Comparison of ENCODE assay signal across 21 cellular contexts in the genomic region with DNA sequence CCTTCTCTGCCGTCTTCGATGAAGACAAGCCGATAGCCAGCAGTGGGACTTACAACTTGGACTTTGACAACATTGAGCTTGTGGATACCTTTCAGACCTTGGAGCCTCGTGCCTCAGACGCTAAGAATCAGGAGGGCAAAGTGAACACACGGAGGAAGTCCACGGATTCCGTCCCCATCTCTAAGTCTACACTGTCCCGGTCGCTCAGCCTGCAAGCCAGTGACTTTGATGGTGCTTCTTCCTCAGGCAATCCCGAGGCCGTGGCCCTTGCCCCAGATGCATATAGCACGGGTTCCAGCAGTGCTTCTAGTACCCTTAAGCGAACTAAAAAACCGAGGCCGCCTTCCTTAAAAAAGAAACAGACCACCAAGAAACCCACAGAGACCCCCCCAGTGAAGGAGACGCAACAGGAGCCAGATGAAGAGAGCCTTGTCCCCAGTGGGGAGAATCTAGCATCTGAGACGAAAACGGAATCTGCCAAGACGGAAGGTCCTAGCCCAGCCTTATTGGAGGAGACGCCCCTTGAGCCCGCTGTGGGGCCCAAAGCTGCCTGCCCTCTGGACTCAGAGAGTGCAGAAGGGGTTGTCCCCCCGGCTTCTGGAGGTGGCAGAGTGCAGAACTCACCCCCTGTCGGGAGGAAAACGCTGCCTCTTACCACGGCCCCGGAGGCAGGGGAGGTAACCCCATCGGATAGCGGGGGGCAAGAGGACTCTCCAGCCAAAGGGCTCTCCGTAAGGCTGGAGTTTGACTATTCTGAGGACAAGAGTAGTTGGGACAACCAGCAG.
"Had no signal": no experiment of that assay in that cellular context is flagged by ENCODE, and none has a peak within 500 bp of the region (broad histone marks: within the 10 kb centered on the region; RNA-seq: fewer than 3 reads in every experiment).

No MANE protein-coding gene starts in this region.

- H3K9me3 ChIP-seq: adrenal gland had no signal

- H3K27me3 ChIP-seq: adrenal gland had no signal

- H3K4me1 ChIP-seq: adrenal gland had no signal

- ATAC-seq: activated CD8-positive, alpha-beta T cell treated with anti-CD3 and anti-CD28 coated beads, Interleukin-2, amount 10 ng/mL, durations not matched to agents 7 days and 5 days; T-cell had no signal

- H3K4me3 Mint-ChIP-seq: activated CD8-positive, alpha-beta T cell treated with anti-CD3 and anti-CD28 coated beads, Interleukin-2, amount 10 ng/mL, durations not matched to agents 7 days and 5 days; activated naive CD8-positive, alpha-beta T cell treated with anti-CD3 and anti-CD28 coated beads, Interleukin-2, amount 10 ng/mL, durations not matched to agents 7 days and 5 days; T-cell had no signal

- H3K4me3 ChIP-seq: adrenal gland had no signal

- H3K9me3 Mint-ChIP-seq: activated naive CD8-positive, alpha-beta T cell treated with anti-CD3 and anti-CD28 coated beads, Interleukin-2, amount 10 ng/mL, durations not matched to agents 7 days and 5 days; T-cell had no signal

- H3K36me3 ChIP-seq: adrenal gland had no signal

- H3K27ac ChIP-seq: adrenal gland had no signal

- DNase-seq: activated CD4-positive, alpha-beta T cell treated with anti-CD3 and anti-CD28 coated beads for 4 hours; activated CD4-positive, alpha-beta T cell treated with anti-CD3 and anti-CD28 coated beads, Interleukin-2, amount 50 U/mL, for 4 hours; activated CD8-positive, alpha-beta memory T cell treated with anti-CD3 and anti-CD28 coated beads, Interleukin-2, amount 50 U/mL, for 48 hours; activated CD8-positive, alpha-beta T cell treated with anti-CD3 and anti-CD28 coated beads, Interleukin-2, amount 10 ng/mL, durations not matched to agents 7 days and 5 days; activated naive CD4-positive, alpha-beta T cell treated with anti-CD3 and anti-CD28 coated beads, Interleukin-2, amount 50 U/mL, for 16 hours; activated naive CD8-positive, alpha-beta T cell treated with anti-CD3 and anti-CD28 coated beads, Interleukin-2, amount 10 ng/mL, durations not matched to agents 7 days and 5 days; activated T-cell treated with anti-CD3 and anti-CD28 coated beads, Interleukin-2, amount 50 U/mL, for 1 hour; adrenal gland; anterior cingulate cortex; central memory CD4-positive, alpha-beta T cell; Karpas-422; NCI-H1105 treated with DMSO at 0.1 percent for 48 hours; NCI-H1436 treated with DMSO at 0.1 percent for 48 hours; NCI-H187; NCI-H2081; NCI-H446; NCI-H524; SIG-M5; T-cell; T-helper 2 cell; T1000 had no signal

- H3K27ac Mint-ChIP-seq: activated CD8-positive, alpha-beta T cell treated with anti-CD3 and anti-CD28 coated beads, Interleukin-2, amount 10 ng/mL, durations not matched to agents 7 days and 5 days; activated naive CD8-positive, alpha-beta T cell treated with anti-CD3 and anti-CD28 coated beads, Interleukin-2, amount 10 ng/mL, durations not matched to agents 7 days and 5 days; T-cell had no signal

- H3K4me1 Mint-ChIP-seq: activated naive CD8-positive, alpha-beta T cell treated with anti-CD3 and anti-CD28 coated beads, Interleukin-2, amount 10 ng/mL, durations not matched to agents 7 days and 5 days; T-cell had no signal

- H3K36me3 Mint-ChIP-seq: activated naive CD8-positive, alpha-beta T cell treated with anti-CD3 and anti-CD28 coated beads, Interleukin-2, amount 10 ng/mL, durations not matched to agents 7 days and 5 days; T-cell had no signal
